Comparison of ENCODE assay signal across 8 cellular contexts in genomic region chr10:102432162-102432950, GRCh38. TPM values are rescaled to one million over a fixed set of nuclear protein-coding genes. Genes with fewer than 3 reads are reported as not detected.
DNase-seq lines count a peak whose midpoint lies in the region; ATAC-seq and TF ChIP-seq lines count a peak whose summit lies in the region.

CUEDC2 (minus strand) TSS chr10:102432574; CDS start chr10:102425188, 7,386 bp downstream.

- H3K4me1 ChIP-seq in liver (ENCODE audit: control insufficient read depth in 4 of 4, insufficient read depth in 4 of 4, low read length in 3 of 4): peaks cover 0 to 35% (median 26%) of the 10 kb centered on the region in 4 donors

- ATAC-seq in GM19397 (IDR thresholded peaks at IDR 0.05; ENCODE audit: unreplicated experiment): peak; percentile 83
- peak; percentile 87 for ATAC-seq in HG03571 (IDR thresholded peaks at IDR 0.05; ENCODE audit: unreplicated experiment)

- H3K4me3 ChIP-seq in liver (ENCODE audit: low read depth in 1 of 3, low read length in 3 of 3): peak within 1 kb of the TSS; percentile 74 to 81 (median 76)

- H3K36me3 ChIP-seq in liver (ENCODE audit: control insufficient read depth in 4 of 4, insufficient read depth in 3 of 4, low read depth in 1 of 4, low read length in 3 of 4): peaks cover 0 to 3% (median 0%) of the 10 kb centered on the region in 4 donors

- no peak for TF ChIP-seq CTCF in liver (IDR thresholded peaks at IDR 0.05; ENCODE audit: low read depth, low read length, missing input control)

- peak within 1 kb of the TSS; percentile 83 to 99 for H3K9ac ChIP-seq in liver (ENCODE audit: low read depth in 1 of 2, low read length in 2 of 2)

- no peaks in the 10 kb centered on the region for H3K27me3 ChIP-seq in liver (ENCODE audit: control insufficient read depth in 4 of 4, insufficient read depth in 4 of 4, low read length in 3 of 4)

- DNase-seq in CD1c-positive myeloid dendritic cell (ENCODE audit: extremely low spot score): peak; percentile 98
- peak; percentile 98 for DNase-seq in NCI-H82 (lab: John Stamatoyannopoulos, UW)
- peak; percentile 99 for DNase-seq in activated CD4-positive, alpha-beta T cell treated with anti-CD3 and anti-CD28 coated beads, Interleukin-2, amount 50 U/mL, for 48 hours
- peak; percentile 97 for DNase-seq in dermis blood vessel endothelial cell
- peak; percentile 96 for DNase-seq in stimulated activated CD4-positive, alpha-beta T cell treated with anti-CD3 and anti-CD28 coated beads, Interleukin-4, amount 100 ng/mL, for 24 hours

- under 1% methylated on average over 52 of the region's 52 CpGs for WGBS in liver

- peak; percentile 28 to 46 for TF ChIP-seq RAD21 in liver (IDR thresholded peaks at IDR 0.05)

- no peaks in the 10 kb centered on the region for H3K9me3 ChIP-seq in liver (ENCODE audit: control insufficient read depth in 4 of 4, low read length in 3 of 4)

- peak within 1 kb of the TSS; percentile 28 to 66 for H3K27ac ChIP-seq in liver (ENCODE audit: low read depth in 1 of 2, low read length in 2 of 2)

TF ChIP-seq in liver, 16 proteins besides CTCF, POLR2A, EP300 and RAD21:
- TF ChIP-seq FOXA1 (IDR thresholded peaks at IDR 0.05) (no peak), YY1 (IDR thresholded peaks at IDR 0.05) (peak; percentile 100), MAX (IDR thresholded peaks at IDR 0.05) (peak; percentile 71), JUND (IDR thresholded peaks at IDR 0.05) (peak in 1 of 2 donors; percentile 11), ZBTB33 (IDR thresholded peaks at IDR 0.05) (peak; percentile 96), NR2F2 (IDR thresholded peaks at IDR 0.05) (no peak), EGR1 (IDR thresholded peaks at IDR 0.05; ENCODE audit: low read depth in 2 of 2) (peak in 1 of 2 donors; percentile 41), REST (IDR thresholded peaks at IDR 0.05) (peak; percentile 87), TAF1 (conservative IDR thresholded peaks at IDR 0.05) (no peak), HNF4G (IDR thresholded peaks at IDR 0.05) (no peak), ATF3 (IDR thresholded peaks at IDR 0.05) (peak; percentile 31), HNF4A (conservative IDR thresholded peaks at IDR 0.05) (peak; percentile 45 to 48), FOXA2 (IDR thresholded peaks at IDR 0.05) (no peak), GABPA (IDR thresholded peaks at IDR 0.05 in 1 of 2, conservative IDR thresholded peaks at IDR 0.05 in 1 of 2) (peak in 1 of 2 donors; percentile 72), RXRA (IDR thresholded peaks at IDR 0.05) (peak; percentile 38 to 46), SP1 (IDR thresholded peaks at IDR 0.05) (peak; percentile 81)

RNA-seq across cellular contexts. Expression of gene CUEDC2, which starts in this region (rescaled TPM):
- 48.5 and 51.2 TPM in 2 replicates for total RNA-seq in dermis blood vessel endothelial cell
- 10 to 100 TPM; 14.4 to 14.6 TPM for total RNA-seq in liver
- polyA plus RNA-seq in liver: 10 to 100 TPM; 33.6 to 36.1 TPM

Comparison
In these comparisons a context has a peak if more than half of its experiments do, and no peak if none do; other contexts are left out.
1. Peak in every context shown above with its lines: DNase-seq, ATAC-seq, H3K4me3 ChIP-seq and H3K27ac ChIP-seq.